ENCODE assay signal across 1 cellular context in the genomic region with DNA sequence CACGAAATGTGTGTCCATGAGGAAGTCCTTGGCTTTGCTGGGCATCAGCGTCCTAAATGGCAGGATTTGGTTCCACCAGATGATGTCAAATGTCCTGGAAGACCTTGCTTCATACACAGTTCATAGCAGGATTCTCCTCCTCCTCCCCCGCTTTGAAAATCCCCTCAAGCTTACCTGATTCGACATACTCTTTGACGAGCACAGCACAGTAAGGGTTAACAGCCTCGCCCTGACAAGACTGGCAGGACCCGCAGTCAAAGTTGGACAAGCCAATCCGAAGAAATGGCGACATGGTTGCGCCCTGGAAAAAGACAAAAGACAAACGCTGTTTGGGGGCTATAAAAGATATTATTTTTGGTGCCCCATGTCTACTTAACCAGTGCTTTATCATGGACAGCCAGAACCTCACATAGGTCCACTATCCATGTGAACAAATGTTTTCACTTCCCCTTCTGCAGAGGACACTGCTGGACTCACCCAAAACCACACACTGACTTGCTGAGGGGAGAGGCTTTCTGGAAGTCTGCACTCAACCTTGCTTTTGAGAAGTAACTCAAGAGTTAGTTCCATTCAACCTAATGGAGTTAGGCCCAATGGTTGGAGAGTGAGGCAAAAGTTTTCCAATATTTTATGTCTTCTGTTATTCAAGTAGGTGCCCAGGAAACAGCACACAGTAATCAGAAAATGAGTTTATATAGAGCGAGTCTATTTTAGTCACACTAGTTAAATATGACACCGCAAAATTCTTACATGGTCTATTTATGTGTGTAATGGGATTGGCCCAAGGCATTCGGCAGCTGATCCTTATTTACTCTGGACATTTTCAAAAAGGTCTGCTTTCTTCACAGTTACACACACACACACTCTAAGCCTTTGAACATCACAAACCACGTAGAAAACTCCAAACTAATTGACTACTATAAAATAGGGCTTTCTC.
TF ChIP-seq lines count a peak whose summit lies in the region.

No MANE protein-coding gene starts in this region.

TF ChIP-seq in K562, 482 proteins besides CTCF, POLR2A, EP300 and RAD21 (continued from another document and continues in another):
- TF ChIP-seq ZBTB33 (CRISPR knock-in tag; IDR thresholded peaks at IDR 0.05) (no peak), RHOXF2B (CRISPR knock-in tag; conservative IDR thresholded peaks at IDR 0.05) (no peak), NUFIP1 (IDR thresholded peaks at IDR 0.05; ENCODE audit: partially characterized antibody) (no peak), KDM5B (IDR thresholded peaks at IDR 0.05; ENCODE audit: insufficient replicate concordance, low read depth, low read length) (no peak), RBM15 (IDR thresholded peaks at IDR 0.05; ENCODE audit: insufficient read depth, low read length) (no peak), XRCC5 (IDR thresholded peaks at IDR 0.05; ENCODE audit: low read depth, low read length) (no peak), ELF4 (CRISPR knock-in tag; IDR thresholded peaks at IDR 0.05) (no peak), NFIC (IDR thresholded peaks at IDR 0.05) (no peak), SMARCB1 (IDR thresholded peaks at IDR 0.05; ENCODE audit: insufficient read length, low read depth) (no peak), SOX6 (IDR thresholded peaks at IDR 0.05) (peak; percentile 43), FOXK2 (conservative IDR thresholded peaks at IDR 0.05 in 1 of 2, IDR thresholded peaks at IDR 0.05 in 1 of 2; ENCODE audit: low read depth in 2 of 2) (peak in 1 of 2 experiments; percentile 22; a peak in 1 of 4 replicates), CTBP1 (IDR thresholded peaks at IDR 0.05; ENCODE audit: borderline replicate concordance) (no peak), ZNF354B (CRISPR knock-in tag; IDR thresholded peaks at IDR 0.05) (no peak), VEZF1 (CRISPR knock-in tag; IDR thresholded peaks at IDR 0.05) (0 out of 2 replicates have a peak, but pooled peaks have one; percentile 10), NR1H2 (CRISPR knock-in tag; IDR thresholded peaks at IDR 0.05) (no peak), RNF2 (IDR thresholded peaks at IDR 0.05) (peak; percentile 19; the same call in 1 of the 2 replicates), PBX2 (CRISPR knock-in tag; IDR thresholded peaks at IDR 0.05; ENCODE audit: low read depth) (no peak), PBX2 (tag; conservative IDR thresholded peaks at IDR 0.05; ENCODE audit: low read depth) (no peak), MCM5 (IDR thresholded peaks at IDR 0.05; ENCODE audit: low read depth) (no peak), ZNF146 (CRISPR knock-in tag; IDR thresholded peaks at IDR 0.05; ENCODE audit: unreplicated experiment) (no peak)
- TF ChIP-seq, protein P1, sequence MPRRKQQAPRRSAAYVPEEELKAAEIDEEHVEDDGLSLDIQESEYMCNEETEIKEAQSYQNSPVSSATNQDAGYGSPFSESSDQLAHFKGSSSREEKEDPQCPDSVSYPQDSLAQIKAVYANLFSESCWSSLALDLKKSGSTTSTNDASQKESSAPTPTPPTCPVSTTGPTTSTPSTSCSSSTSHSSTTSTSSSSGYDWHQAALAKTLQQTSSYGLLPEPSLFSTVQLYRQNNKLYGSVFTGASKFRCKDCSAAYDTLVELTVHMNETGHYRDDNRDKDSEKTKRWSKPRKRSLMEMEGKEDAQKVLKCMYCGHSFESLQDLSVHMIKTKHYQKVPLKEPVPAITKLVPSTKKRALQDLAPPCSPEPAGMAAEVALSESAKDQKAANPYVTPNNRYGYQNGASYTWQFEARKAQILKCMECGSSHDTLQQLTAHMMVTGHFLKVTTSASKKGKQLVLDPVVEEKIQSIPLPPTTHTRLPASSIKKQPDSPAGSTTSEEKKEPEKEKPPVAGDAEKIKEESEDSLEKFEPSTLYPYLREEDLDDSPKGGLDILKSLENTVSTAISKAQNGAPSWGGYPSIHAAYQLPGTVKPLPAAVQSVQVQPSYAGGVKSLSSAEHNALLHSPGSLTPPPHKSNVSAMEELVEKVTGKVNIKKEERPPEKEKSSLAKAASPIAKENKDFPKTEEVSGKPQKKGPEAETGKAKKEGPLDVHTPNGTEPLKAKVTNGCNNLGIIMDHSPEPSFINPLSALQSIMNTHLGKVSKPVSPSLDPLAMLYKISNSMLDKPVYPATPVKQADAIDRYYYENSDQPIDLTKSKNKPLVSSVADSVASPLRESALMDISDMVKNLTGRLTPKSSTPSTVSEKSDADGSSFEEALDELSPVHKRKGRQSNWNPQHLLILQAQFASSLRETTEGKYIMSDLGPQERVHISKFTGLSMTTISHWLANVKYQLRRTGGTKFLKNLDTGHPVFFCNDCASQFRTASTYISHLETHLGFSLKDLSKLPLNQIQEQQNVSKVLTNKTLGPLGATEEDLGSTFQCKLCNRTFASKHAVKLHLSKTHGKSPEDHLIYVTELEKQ (CRISPR knock-in tag; IDR thresholded peaks at IDR 0.05): no peak
- TF ChIP-seq, protein P2, sequence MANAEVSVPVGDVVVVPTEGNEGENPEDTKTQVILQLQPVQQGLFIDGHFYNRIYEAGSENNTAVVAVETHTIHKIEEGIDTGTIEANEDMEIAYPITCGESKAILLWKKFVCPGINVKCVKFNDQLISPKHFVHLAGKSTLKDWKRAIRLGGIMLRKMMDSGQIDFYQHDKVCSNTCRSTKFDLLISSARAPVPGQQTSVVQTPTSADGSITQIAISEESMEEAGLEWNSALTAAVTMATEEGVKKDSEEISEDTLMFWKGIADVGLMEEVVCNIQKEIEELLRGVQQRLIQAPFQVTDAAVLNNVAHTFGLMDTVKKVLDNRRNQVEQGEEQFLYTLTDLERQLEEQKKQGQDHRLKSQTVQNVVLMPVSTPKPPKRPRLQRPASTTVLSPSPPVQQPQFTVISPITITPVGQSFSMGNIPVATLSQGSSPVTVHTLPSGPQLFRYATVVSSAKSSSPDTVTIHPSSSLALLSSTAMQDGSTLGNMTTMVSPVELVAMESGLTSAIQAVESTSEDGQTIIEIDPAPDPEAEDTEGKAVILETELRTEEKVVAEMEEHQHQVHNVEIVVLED (CRISPR knock-in tag; IDR thresholded peaks at IDR 0.05): no peak
- TF ChIP-seq, protein P3, sequence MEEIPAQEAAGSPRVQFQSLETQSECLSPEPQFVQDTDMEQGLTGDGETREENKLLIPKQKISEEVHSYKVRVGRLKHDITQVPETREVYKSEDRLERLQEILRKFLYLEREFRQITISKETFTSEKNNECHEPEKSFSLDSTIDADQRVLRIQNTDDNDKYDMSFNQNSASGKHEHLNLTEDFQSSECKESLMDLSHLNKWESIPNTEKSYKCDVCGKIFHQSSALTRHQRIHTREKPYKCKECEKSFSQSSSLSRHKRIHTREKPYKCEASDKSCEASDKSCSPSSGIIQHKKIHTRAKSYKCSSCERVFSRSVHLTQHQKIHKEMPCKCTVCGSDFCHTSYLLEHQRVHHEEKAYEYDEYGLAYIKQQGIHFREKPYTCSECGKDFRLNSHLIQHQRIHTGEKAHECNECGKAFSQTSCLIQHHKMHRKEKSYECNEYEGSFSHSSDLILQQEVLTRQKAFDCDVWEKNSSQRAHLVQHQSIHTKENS (CRISPR knock-in tag; IDR thresholded peaks at IDR 0.05): no peak
- TF ChIP-seq, protein P4, sequence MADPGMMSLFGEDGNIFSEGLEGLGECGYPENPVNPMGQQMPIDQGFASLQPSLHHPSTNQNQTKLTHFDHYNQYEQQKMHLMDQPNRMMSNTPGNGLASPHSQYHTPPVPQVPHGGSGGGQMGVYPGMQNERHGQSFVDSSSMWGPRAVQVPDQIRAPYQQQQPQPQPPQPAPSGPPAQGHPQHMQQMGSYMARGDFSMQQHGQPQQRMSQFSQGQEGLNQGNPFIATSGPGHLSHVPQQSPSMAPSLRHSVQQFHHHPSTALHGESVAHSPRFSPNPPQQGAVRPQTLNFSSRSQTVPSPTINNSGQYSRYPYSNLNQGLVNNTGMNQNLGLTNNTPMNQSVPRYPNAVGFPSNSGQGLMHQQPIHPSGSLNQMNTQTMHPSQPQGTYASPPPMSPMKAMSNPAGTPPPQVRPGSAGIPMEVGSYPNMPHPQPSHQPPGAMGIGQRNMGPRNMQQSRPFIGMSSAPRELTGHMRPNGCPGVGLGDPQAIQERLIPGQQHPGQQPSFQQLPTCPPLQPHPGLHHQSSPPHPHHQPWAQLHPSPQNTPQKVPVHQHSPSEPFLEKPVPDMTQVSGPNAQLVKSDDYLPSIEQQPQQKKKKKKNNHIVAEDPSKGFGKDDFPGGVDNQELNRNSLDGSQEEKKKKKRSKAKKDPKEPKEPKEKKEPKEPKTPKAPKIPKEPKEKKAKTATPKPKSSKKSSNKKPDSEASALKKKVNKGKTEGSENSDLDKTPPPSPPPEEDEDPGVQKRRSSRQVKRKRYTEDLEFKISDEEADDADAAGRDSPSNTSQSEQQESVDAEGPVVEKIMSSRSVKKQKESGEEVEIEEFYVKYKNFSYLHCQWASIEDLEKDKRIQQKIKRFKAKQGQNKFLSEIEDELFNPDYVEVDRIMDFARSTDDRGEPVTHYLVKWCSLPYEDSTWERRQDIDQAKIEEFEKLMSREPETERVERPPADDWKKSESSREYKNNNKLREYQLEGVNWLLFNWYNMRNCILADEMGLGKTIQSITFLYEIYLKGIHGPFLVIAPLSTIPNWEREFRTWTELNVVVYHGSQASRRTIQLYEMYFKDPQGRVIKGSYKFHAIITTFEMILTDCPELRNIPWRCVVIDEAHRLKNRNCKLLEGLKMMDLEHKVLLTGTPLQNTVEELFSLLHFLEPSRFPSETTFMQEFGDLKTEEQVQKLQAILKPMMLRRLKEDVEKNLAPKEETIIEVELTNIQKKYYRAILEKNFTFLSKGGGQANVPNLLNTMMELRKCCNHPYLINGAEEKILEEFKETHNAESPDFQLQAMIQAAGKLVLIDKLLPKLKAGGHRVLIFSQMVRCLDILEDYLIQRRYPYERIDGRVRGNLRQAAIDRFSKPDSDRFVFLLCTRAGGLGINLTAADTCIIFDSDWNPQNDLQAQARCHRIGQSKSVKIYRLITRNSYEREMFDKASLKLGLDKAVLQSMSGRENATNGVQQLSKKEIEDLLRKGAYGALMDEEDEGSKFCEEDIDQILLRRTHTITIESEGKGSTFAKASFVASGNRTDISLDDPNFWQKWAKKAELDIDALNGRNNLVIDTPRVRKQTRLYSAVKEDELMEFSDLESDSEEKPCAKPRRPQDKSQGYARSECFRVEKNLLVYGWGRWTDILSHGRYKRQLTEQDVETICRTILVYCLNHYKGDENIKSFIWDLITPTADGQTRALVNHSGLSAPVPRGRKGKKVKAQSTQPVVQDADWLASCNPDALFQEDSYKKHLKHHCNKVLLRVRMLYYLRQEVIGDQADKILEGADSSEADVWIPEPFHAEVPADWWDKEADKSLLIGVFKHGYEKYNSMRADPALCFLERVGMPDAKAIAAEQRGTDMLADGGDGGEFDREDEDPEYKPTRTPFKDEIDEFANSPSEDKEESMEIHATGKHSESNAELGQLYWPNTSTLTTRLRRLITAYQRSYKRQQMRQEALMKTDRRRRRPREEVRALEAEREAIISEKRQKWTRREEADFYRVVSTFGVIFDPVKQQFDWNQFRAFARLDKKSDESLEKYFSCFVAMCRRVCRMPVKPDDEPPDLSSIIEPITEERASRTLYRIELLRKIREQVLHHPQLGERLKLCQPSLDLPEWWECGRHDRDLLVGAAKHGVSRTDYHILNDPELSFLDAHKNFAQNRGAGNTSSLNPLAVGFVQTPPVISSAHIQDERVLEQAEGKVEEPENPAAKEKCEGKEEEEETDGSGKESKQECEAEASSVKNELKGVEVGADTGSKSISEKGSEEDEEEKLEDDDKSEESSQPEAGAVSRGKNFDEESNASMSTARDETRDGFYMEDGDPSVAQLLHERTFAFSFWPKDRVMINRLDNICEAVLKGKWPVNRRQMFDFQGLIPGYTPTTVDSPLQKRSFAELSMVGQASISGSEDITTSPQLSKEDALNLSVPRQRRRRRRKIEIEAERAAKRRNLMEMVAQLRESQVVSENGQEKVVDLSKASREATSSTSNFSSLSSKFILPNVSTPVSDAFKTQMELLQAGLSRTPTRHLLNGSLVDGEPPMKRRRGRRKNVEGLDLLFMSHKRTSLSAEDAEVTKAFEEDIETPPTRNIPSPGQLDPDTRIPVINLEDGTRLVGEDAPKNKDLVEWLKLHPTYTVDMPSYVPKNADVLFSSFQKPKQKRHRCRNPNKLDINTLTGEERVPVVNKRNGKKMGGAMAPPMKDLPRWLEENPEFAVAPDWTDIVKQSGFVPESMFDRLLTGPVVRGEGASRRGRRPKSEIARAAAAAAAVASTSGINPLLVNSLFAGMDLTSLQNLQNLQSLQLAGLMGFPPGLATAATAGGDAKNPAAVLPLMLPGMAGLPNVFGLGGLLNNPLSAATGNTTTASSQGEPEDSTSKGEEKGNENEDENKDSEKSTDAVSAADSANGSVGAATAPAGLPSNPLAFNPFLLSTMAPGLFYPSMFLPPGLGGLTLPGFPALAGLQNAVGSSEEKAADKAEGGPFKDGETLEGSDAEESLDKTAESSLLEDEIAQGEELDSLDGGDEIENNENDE (IDR thresholded peaks at IDR 0.05; ENCODE audit: low read depth, low read length): no peak
